1 cellular context compared by ENCODE assay signal in the genomic region with DNA sequence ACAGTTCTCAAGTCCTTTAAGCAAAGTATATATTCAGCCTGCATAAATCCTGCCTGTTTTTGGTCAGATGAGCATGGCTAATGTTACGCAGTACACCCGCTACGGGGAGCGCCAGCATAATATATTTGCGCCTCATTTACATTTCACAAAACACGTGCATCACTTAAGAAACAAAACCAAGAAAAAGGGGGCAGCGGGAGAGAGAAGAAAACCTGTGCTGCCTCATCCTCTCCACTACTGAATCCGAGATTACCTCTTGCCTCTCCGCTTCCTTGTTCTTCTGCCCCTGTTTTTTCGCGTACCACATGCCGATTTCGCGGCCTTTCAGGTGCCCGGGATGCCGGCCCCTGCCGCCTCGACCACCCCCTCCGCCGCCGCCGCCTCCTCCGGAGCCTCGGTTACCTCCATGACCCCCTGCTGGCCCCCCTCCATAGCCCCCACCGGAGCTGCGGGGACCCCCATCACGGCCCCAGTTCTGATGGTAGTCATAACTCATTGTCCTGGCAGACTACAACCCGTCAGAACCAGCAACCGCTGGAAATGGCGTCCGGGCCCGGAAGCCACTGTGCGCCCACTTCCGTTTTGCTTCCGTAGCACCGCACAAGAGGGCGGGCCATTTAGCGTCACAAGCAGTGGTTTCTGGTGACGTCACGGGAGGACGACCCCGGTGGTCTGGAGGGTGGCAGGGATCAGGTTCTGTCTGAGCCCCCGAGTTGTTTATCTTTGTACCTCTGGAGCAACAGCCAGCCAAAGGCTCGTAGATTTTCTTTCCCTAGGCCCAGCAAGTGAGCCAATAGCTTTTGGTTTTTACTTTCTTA.
TF ChIP-seq lines count a peak whose summit lies in the region.

A gene with protein sequence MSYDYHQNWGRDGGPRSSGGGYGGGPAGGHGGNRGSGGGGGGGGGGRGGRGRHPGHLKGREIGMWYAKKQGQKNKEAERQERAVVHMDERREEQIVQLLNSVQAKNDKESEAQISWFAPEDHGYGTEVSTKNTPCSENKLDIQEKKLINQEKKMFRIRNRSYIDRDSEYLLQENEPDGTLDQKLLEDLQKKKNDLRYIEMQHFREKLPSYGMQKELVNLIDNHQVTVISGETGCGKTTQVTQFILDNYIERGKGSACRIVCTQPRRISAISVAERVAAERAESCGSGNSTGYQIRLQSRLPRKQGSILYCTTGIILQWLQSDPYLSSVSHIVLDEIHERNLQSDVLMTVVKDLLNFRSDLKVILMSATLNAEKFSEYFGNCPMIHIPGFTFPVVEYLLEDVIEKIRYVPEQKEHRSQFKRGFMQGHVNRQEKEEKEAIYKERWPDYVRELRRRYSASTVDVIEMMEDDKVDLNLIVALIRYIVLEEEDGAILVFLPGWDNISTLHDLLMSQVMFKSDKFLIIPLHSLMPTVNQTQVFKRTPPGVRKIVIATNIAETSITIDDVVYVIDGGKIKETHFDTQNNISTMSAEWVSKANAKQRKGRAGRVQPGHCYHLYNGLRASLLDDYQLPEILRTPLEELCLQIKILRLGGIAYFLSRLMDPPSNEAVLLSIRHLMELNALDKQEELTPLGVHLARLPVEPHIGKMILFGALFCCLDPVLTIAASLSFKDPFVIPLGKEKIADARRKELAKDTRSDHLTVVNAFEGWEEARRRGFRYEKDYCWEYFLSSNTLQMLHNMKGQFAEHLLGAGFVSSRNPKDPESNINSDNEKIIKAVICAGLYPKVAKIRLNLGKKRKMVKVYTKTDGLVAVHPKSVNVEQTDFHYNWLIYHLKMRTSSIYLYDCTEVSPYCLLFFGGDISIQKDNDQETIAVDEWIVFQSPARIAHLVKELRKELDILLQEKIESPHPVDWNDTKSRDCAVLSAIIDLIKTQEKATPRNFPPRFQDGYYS (minus strand): TSS at position 567 of the 818 bp plus-strand sequence. CDS start 71 bp downstream, at position 496.

TF ChIP-seq in HEK293, 187 proteins besides CTCF, POLR2A, EP300 and RAD21 (continued from another document and continues in another):
- TF ChIP-seq, protein P1, sequence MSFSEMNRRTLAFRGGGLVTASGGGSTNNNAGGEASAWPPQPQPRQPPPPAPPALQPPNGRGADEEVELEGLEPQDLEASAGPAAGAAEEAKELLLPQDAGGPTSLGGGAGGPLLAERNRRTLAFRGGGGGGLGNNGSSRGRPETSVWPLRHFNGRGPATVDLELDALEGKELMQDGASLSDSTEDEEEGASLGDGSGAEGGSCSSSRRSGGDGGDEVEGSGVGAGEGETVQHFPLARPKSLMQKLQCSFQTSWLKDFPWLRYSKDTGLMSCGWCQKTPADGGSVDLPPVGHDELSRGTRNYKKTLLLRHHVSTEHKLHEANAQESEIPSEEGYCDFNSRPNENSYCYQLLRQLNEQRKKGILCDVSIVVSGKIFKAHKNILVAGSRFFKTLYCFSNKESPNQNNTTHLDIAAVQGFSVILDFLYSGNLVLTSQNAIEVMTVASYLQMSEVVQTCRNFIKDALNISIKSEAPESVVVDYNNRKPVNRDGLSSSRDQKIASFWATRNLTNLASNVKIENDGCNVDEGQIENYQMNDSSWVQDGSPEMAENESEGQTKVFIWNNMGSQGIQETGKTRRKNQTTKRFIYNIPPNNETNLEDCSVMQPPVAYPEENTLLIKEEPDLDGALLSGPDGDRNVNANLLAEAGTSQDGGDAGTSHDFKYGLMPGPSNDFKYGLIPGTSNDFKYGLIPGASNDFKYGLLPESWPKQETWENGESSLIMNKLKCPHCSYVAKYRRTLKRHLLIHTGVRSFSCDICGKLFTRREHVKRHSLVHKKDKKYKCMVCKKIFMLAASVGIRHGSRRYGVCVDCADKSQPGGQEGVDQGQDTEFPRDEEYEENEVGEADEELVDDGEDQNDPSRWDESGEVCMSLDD (tag by site-specific recombination; IDR thresholded peaks at IDR 0.05): peak; percentile 67; the same call in 1 of the 2 replicates
- TF ChIP-seq, protein P2, sequence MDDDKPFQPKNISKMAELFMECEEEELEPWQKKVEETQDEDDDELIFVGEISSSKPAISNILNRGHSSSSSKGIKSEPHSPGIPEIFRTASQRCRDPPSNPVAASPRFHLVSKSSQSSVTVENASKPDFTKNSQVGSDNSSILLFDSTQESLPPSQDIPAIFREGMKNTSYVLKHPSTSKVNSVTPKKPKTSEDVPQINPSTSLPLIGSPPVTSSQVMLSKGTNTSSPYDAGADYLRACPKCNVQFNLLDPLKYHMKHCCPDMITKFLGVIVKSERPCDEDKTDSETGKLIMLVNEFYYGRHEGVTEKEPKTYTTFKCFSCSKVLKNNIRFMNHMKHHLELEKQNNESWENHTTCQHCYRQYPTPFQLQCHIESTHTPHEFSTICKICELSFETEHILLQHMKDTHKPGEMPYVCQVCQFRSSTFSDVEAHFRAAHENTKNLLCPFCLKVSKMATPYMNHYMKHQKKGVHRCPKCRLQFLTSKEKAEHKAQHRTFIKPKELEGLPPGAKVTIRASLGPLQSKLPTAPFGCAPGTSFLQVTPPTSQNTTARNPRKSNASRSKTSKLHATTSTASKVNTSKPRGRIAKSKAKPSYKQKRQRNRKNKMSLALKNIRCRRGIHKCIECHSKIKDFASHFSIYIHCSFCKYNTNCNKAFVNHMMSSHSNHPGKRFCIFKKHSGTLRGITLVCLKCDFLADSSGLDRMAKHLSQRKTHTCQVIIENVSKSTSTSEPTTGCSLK (tag by site-specific recombination; IDR thresholded peaks at IDR 0.05): no peak
- peak; percentile 68 for TF ChIP-seq ZNF600 (tag by site-specific recombination; IDR thresholded peaks at IDR 0.05)
- no peak for TF ChIP-seq HOXD13 (CRISPR knock-in tag; IDR thresholded peaks at IDR 0.05; ENCODE audit: borderline replicate concordance)
- no peak for TF ChIP-seq ZNF174 (tag by site-specific recombination; IDR thresholded peaks at IDR 0.05)
- TF ChIP-seq, protein P3, sequence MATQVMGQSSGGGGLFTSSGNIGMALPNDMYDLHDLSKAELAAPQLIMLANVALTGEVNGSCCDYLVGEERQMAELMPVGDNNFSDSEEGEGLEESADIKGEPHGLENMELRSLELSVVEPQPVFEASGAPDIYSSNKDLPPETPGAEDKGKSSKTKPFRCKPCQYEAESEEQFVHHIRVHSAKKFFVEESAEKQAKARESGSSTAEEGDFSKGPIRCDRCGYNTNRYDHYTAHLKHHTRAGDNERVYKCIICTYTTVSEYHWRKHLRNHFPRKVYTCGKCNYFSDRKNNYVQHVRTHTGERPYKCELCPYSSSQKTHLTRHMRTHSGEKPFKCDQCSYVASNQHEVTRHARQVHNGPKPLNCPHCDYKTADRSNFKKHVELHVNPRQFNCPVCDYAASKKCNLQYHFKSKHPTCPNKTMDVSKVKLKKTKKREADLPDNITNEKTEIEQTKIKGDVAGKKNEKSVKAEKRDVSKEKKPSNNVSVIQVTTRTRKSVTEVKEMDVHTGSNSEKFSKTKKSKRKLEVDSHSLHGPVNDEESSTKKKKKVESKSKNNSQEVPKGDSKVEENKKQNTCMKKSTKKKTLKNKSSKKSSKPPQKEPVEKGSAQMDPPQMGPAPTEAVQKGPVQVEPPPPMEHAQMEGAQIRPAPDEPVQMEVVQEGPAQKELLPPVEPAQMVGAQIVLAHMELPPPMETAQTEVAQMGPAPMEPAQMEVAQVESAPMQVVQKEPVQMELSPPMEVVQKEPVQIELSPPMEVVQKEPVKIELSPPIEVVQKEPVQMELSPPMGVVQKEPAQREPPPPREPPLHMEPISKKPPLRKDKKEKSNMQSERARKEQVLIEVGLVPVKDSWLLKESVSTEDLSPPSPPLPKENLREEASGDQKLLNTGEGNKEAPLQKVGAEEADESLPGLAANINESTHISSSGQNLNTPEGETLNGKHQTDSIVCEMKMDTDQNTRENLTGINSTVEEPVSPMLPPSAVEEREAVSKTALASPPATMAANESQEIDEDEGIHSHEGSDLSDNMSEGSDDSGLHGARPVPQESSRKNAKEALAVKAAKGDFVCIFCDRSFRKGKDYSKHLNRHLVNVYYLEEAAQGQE (tag by site-specific recombination; IDR thresholded peaks at IDR 0.05): no peak
- peak; percentile 41; the same call in 1 of the 2 replicates for TF ChIP-seq SP7 (tag by site-specific recombination; IDR thresholded peaks at IDR 0.05)
- TF ChIP-seq, protein P4, sequence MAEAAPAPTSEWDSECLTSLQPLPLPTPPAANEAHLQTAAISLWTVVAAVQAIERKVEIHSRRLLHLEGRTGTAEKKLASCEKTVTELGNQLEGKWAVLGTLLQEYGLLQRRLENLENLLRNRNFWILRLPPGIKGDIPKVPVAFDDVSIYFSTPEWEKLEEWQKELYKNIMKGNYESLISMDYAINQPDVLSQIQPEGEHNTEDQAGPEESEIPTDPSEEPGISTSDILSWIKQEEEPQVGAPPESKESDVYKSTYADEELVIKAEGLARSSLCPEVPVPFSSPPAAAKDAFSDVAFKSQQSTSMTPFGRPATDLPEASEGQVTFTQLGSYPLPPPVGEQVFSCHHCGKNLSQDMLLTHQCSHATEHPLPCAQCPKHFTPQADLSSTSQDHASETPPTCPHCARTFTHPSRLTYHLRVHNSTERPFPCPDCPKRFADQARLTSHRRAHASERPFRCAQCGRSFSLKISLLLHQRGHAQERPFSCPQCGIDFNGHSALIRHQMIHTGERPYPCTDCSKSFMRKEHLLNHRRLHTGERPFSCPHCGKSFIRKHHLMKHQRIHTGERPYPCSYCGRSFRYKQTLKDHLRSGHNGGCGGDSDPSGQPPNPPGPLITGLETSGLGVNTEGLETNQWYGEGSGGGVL (tag by site-specific recombination; IDR thresholded peaks at IDR 0.05): no peak
- peak; percentile 87 for TF ChIP-seq ZBTB20 (tag by site-specific recombination; IDR thresholded peaks at IDR 0.05)
- no peak for TF ChIP-seq ZNF792 (tag by site-specific recombination; IDR thresholded peaks at IDR 0.05)
- TF ChIP-seq, protein P5, sequence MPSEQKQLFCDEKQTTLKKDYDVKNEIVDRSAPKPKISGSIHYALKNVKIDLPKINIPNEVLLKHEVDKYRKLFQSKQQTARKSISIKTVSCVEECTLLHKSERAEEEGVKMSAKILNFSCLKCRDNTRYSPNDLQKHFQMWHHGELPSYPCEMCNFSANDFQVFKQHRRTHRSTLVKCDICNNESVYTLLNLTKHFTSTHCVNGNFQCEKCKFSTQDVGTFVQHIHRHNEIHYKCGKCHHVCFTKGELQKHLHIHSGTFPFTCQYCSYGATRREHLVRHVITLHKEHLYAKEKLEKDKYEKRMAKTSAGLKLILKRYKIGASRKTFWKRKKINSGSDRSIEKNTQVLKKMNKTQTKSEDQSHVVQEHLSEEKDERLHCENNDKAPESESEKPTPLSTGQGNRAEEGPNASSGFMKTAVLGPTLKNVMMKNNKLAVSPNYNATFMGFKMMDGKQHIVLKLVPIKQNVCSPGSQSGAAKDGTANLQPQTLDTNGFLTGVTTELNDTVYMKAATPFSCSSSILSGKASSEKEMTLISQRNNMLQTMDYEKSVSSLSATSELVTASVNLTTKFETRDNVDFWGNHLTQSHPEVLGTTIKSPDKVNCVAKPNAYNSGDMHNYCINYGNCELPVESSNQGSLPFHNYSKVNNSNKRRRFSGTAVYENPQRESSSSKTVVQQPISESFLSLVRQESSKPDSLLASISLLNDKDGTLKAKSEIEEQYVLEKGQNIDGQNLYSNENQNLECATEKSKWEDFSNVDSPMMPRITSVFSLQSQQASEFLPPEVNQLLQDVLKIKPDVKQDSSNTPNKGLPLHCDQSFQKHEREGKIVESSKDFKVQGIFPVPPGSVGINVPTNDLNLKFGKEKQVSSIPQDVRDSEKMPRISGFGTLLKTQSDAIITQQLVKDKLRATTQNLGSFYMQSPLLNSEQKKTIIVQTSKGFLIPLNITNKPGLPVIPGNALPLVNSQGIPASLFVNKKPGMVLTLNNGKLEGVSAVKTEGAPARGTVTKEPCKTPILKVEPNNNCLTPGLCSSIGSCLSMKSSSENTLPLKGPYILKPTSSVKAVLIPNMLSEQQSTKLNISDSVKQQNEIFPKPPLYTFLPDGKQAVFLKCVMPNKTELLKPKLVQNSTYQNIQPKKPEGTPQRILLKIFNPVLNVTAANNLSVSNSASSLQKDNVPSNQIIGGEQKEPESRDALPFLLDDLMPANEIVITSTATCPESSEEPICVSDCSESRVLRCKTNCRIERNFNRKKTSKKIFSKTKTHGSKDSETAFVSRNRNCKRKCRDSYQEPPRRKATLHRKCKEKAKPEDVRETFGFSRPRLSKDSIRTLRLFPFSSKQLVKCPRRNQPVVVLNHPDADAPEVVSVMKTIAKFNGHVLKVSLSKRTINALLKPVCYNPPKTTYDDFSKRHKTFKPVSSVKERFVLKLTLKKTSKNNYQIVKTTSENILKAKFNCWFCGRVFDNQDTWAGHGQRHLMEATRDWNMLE (tag by site-specific recombination; conservative IDR thresholded peaks at IDR 0.05; ENCODE audit: low read depth): peak; percentile 88
- TF ChIP-seq ZNF211 (tag by site-specific recombination; IDR thresholded peaks at IDR 0.05; ENCODE audit: low read depth): no peak
- TF ChIP-seq, protein P6, sequence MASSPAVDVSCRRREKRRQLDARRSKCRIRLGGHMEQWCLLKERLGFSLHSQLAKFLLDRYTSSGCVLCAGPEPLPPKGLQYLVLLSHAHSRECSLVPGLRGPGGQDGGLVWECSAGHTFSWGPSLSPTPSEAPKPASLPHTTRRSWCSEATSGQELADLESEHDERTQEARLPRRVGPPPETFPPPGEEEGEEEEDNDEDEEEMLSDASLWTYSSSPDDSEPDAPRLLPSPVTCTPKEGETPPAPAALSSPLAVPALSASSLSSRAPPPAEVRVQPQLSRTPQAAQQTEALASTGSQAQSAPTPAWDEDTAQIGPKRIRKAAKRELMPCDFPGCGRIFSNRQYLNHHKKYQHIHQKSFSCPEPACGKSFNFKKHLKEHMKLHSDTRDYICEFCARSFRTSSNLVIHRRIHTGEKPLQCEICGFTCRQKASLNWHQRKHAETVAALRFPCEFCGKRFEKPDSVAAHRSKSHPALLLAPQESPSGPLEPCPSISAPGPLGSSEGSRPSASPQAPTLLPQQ (tag by site-specific recombination; IDR thresholded peaks at IDR 0.05): no peak
- TF ChIP-seq ZFP69B (tag by site-specific recombination; IDR thresholded peaks at IDR 0.05): no peak
- no peak for TF ChIP-seq ZNF223 (tag by site-specific recombination; IDR thresholded peaks at IDR 0.05)
- TF ChIP-seq ZNF239 (tag by site-specific recombination; IDR thresholded peaks at IDR 0.05): no peak
- no peak for TF ChIP-seq ZNF274 (IDR thresholded peaks at IDR 0.05; ENCODE audit: low read length)
- no peak for TF ChIP-seq ZNF274 (tag by site-specific recombination; IDR thresholded peaks at IDR 0.05; ENCODE audit: borderline replicate concordance)
- TF ChIP-seq ZNF155 (tag by site-specific recombination; IDR thresholded peaks at IDR 0.05): no peak
- no peak for TF ChIP-seq ZNF24 (tag by site-specific recombination; IDR thresholded peaks at IDR 0.05)
- no peak for TF ChIP-seq IKZF3 (tag by site-specific recombination; IDR thresholded peaks at IDR 0.05)
- no peak for TF ChIP-seq ZNF433 (tag by site-specific recombination; IDR thresholded peaks at IDR 0.05; ENCODE audit: low read depth)
- peak; percentile 56 for TF ChIP-seq SP3 (tag by site-specific recombination; IDR thresholded peaks at IDR 0.05)
- no peak for TF ChIP-seq ZNF701 (tag by site-specific recombination; IDR thresholded peaks at IDR 0.05)
- TF ChIP-seq, protein P7, sequence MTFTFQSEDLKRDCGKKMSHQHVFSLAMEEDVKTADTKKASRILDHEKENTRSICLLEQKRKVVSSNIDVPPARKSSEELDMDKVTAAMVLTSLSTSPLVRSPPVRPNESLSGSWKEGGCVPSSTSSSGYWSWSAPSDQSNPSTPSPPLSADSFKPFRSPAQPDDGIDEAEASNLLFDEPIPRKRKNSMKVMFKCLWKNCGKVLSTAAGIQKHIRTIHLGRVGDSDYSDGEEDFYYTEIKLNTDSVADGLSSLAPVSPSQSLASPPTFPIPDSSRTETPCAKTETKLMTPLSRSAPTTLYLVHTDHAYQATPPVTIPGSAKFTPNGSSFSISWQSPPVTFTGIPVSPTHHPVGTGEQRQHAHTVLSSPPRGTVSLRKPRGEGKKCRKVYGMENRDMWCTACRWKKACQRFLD (tag by site-specific recombination; IDR thresholded peaks at IDR 0.05): no peak
- no peak for TF ChIP-seq BCL11A (tag by site-specific recombination; IDR thresholded peaks at IDR 0.05; ENCODE audit: low read depth)
- no peak for TF ChIP-seq ZNF654 (tag by site-specific recombination; IDR thresholded peaks at IDR 0.05; ENCODE audit: low read depth)
